In the genomic region with DNA sequence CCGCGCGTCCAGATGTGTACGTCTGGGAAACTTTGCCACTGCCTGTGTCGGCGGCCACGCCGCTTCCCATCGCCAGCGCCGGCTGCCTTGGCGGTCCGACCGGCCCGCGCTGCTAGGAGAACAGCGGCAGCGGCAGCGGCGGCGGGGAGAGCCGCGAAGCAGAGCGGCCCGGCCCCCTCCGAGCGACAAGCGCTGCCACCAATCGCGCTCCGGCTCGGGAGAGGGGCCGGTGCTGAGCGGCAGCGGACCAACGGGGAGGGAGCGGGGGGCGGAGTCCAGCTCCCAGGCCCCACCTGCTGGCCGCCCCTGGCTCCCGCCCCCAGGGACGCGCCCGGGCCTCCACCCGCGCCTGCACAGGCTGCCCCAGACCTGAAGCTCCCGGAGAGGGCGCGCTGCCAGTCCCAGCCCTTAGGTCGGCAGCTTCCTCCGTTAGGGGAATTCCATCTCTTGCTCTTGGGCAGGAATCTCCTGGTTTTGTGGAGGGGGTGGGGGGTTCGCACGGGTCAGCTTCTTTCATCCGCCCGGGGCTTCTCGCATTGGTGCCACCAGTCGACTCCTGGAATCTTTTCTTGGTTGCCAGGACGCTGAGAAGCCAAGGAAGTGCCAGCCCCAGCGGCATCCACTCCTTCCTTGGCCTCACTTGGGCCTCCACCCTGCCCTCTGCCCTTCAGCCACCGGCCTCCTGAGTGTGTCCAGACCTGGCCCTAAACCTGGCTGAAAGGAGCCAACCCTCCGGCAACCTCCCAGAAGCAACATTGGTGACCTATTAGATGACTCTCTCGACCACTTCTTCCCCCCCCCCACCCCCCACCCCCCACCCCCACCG, we compare ENCODE assay signal across 1 cellular context.
TF ChIP-seq lines count a peak whose summit lies in the region.

A gene (minus strand): TSS at position 125 of the 826 bp plus-strand sequence.

TF ChIP-seq in HepG2, 621 proteins besides CTCF, POLR2A, EP300 and RAD21 (continued from another document):
- TF ChIP-seq, protein P1, sequence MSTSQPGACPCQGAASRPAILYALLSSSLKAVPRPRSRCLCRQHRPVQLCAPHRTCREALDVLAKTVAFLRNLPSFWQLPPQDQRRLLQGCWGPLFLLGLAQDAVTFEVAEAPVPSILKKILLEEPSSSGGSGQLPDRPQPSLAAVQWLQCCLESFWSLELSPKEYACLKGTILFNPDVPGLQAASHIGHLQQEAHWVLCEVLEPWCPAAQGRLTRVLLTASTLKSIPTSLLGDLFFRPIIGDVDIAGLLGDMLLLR (CRISPR knock-in tag; IDR thresholded peaks at IDR 0.05) = no peak
